ENCODE assay signal across 9 cellular contexts in genomic region chr13:105353654-105354053, GRCh38.
"Had no signal": no experiment of that assay in that cellular context is flagged by ENCODE, and none has a peak within 500 bp of the region (broad histone marks: within the 10 kb centered on the region; RNA-seq: fewer than 3 reads in every experiment).

No MANE protein-coding gene starts in this region.

- H3K9me3 ChIP-seq: HAP-1 had no signal

- H3K27ac ChIP-seq: GM23248, HL-60 had no signal

- H3K4me3 Mint-ChIP-seq: HFFc6 had no signal

- H3K27ac Mint-ChIP-seq: HFFc6 had no signal

- ATAC-seq: HCT116, HepG2, K562 had no signal

- H3K4me3 ChIP-seq: GM23248, HAP-1, K562 had no signal

- H2AFZ ChIP-seq: GM23248 had no signal

- H3K9ac ChIP-seq: GM23248 had no signal

- H3K4me1 ChIP-seq: HAP-1 had no signal

- H3K36me3 ChIP-seq: HAP-1 had no signal

- DNase-seq: GM23248, GOT3, H7, HFFc6 had no signal
